Comparison of ENCODE assay signal across 2 cellular contexts in the genomic region with DNA sequence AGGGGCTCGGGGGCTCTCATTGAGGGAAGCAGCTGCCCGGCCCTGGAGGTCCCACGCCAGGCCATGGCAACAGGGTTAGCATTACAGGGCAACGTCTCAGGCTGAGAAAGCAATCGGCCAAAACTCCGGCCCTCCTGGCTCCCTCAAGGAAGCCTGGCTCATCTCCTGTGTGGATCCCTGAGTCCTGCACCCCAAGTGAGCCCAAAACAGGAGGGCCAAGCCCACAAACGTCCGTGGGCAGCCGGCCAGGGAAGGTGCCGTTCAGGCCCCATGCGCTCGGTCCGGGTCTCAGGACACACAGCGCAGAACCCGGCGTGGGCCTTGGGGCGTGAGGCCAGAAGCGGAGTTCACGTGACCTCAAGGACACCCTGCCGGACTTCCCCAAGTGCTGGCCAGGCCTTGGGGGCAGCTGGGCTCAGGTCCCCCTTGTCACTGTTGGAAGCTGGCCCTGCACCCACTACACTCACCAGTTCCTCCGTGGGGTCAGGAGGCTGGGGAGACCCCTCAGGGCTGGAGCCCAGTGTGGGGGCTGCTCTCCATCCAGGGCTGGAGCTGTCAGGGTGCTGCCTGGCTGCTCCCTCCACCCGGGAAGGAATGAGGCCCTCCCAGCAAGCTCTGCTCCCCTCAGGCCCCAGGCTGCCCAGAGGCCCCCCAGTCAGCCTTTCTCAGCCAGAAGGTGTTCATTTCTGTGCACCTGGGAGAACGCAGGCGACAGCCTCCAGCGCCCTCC.
TF ChIP-seq lines count a peak whose summit lies in the region.

No MANE protein-coding gene starts in this region.

TF ChIP-seq in GM23338, 12 proteins besides CTCF, POLR2A, EP300 and RAD21:
- TF ChIP-seq STAT1 (IDR thresholded peaks at IDR 0.05; ENCODE audit: unreplicated experiment): no peak
- TF ChIP-seq EZH2phosphoT487 (IDR thresholded peaks at IDR 0.05; ENCODE audit: unreplicated experiment): no peak
- no peak for TF ChIP-seq JUNB (IDR thresholded peaks at IDR 0.05; ENCODE audit: unreplicated experiment)
- TF ChIP-seq, protein P1, sequence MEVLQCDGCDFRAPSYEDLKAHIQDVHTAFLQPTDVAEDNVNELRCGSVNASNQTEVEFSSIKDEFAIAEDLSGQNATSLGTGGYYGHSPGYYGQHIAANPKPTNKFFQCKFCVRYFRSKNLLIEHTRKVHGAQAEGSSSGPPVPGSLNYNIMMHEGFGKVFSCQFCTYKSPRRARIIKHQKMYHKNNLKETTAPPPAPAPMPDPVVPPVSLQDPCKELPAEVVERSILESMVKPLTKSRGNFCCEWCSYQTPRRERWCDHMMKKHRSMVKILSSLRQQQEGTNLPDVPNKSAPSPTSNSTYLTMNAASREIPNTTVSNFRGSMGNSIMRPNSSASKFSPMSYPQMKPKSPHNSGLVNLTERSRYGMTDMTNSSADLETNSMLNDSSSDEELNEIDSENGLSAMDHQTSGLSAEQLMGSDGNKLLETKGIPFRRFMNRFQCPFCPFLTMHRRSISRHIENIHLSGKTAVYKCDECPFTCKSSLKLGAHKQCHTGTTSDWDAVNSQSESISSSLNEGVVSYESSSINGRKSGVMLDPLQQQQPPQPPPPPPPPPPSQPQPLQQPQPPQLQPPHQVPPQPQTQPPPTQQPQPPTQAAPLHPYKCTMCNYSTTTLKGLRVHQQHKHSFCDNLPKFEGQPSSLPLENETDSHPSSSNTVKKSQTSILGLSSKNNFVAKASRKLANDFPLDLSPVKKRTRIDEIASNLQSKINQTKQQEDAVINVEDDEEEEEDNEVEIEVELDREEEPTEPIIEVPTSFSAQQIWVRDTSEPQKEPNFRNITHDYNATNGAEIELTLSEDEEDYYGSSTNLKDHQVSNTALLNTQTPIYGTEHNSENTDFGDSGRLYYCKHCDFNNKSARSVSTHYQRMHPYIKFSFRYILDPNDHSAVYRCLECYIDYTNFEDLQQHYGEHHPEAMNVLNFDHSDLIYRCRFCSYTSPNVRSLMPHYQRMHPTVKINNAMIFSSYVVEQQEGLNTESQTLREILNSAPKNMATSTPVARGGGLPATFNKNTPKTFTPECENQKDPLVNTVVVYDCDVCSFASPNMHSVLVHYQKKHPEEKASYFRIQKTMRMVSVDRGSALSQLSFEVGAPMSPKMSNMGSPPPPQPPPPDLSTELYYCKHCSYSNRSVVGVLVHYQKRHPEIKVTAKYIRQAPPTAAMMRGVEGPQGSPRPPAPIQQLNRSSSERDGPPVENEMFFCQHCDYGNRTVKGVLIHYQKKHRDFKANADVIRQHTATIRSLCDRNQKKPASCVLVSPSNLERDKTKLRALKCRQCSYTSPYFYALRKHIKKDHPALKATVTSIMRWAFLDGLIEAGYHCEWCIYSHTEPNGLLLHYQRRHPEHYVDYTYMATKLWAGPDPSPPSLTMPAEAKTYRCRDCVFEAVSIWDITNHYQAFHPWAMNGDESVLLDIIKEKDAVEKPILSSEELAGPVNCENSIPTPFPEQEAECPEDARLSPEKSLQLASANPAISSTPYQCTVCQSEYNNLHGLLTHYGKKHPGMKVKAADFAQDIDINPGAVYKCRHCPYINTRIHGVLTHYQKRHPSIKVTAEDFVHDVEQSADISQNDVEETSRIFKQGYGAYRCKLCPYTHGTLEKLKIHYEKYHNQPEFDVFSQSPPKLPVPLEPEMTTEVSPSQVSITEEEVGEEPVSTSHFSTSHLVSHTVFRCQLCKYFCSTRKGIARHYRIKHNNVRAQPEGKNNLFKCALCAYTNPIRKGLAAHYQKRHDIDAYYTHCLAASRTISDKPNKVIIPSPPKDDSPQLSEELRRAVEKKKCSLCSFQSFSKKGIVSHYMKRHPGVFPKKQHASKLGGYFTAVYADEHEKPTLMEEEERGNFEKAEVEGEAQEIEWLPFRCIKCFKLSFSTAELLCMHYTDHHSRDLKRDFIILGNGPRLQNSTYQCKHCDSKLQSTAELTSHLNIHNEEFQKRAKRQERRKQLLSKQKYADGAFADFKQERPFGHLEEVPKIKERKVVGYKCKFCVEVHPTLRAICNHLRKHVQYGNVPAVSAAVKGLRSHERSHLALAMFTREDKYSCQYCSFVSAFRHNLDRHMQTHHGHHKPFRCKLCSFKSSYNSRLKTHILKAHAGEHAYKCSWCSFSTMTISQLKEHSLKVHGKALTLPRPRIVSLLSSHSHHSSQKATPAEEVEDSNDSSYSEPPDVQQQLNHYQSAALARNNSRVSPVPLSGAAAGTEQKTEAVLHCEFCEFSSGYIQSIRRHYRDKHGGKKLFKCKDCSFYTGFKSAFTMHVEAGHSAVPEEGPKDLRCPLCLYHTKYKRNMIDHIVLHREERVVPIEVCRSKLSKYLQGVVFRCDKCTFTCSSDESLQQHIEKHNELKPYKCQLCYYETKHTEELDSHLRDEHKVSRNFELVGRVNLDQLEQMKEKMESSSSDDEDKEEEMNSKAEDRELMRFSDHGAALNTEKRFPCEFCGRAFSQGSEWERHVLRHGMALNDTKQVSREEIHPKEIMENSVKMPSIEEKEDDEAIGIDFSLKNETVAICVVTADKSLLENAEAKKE (CRISPR knock-in tag; IDR thresholded peaks at IDR 0.05): no peak
- no peak for TF ChIP-seq EZH2 (IDR thresholded peaks at IDR 0.05; ENCODE audit: low read depth, unreplicated experiment)

TF ChIP-seq in GM12878, 131 proteins besides CTCF, POLR2A, EP300 and RAD21:
- TF ChIP-seq, protein P2, sequence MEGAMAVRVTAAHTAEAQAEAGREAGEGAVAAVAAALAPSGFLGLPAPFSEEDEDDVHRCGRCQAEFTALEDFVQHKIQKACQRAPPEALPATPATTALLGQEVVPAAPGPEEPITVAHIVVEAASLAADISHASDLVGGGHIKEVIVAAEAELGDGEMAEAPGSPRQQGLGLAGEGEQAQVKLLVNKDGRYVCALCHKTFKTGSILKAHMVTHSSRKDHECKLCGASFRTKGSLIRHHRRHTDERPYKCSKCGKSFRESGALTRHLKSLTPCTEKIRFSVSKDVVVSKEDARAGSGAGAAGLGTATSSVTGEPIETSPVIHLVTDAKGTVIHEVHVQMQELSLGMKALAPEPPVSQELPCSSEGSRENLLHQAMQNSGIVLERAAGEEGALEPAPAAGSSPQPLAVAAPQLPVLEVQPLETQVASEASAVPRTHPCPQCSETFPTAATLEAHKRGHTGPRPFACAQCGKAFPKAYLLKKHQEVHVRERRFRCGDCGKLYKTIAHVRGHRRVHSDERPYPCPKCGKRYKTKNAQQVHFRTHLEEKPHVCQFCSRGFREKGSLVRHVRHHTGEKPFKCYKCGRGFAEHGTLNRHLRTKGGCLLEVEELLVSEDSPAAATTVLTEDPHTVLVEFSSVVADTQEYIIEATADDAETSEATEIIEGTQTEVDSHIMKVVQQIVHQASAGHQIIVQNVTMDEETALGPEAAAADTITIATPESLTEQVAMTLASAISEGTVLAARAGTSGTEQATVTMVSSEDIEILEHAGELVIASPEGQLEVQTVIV (IDR thresholded peaks at IDR 0.05; ENCODE audit: borderline replicate concordance, partially characterized antibody): no peak
- TF ChIP-seq, protein P3, sequence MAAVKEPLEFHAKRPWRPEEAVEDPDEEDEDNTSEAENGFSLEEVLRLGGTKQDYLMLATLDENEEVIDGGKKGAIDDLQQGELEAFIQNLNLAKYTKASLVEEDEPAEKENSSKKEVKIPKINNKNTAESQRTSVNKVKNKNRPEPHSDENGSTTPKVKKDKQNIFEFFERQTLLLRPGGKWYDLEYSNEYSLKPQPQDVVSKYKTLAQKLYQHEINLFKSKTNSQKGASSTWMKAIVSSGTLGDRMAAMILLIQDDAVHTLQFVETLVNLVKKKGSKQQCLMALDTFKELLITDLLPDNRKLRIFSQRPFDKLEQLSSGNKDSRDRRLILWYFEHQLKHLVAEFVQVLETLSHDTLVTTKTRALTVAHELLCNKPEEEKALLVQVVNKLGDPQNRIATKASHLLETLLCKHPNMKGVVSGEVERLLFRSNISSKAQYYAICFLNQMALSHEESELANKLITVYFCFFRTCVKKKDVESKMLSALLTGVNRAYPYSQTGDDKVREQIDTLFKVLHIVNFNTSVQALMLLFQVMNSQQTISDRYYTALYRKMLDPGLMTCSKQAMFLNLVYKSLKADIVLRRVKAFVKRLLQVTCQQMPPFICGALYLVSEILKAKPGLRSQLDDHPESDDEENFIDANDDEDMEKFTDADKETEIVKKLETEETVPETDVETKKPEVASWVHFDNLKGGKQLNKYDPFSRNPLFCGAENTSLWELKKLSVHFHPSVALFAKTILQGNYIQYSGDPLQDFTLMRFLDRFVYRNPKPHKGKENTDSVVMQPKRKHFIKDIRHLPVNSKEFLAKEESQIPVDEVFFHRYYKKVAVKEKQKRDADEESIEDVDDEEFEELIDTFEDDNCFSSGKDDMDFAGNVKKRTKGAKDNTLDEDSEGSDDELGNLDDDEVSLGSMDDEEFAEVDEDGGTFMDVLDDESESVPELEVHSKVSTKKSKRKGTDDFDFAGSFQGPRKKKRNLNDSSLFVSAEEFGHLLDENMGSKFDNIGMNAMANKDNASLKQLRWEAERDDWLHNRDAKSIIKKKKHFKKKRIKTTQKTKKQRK (IDR thresholded peaks at IDR 0.05; ENCODE audit: low read depth, low read length): no peak
- TF ChIP-seq EGR1 (IDR thresholded peaks at IDR 0.05; ENCODE audit: borderline replicate concordance in 1 of 2, low read depth in 2 of 2, low read length in 2 of 2) (no peak), YY1 (IDR thresholded peaks at IDR 0.05; ENCODE audit: low read depth, low read length) (no peak), MTA3 (IDR thresholded peaks at IDR 0.05; ENCODE audit: borderline replicate concordance, low read length) (no peak), RELA (IDR thresholded peaks at IDR 0.05; ENCODE audit: borderline replicate concordance, partially characterized antibody) (no peak), CBX3 (IDR thresholded peaks at IDR 0.05; ENCODE audit: borderline replicate concordance, low read depth) (no peak), RFX5 (IDR thresholded peaks at IDR 0.05; ENCODE audit: low read depth, low read length) (no peak)
- TF ChIP-seq, protein P4, sequence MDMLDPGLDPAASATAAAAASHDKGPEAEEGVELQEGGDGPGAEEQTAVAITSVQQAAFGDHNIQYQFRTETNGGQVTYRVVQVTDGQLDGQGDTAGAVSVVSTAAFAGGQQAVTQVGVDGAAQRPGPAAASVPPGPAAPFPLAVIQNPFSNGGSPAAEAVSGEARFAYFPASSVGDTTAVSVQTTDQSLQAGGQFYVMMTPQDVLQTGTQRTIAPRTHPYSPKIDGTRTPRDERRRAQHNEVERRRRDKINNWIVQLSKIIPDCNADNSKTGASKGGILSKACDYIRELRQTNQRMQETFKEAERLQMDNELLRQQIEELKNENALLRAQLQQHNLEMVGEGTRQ (IDR thresholded peaks at IDR 0.05; ENCODE audit: borderline replicate concordance, low read depth, low read length): no peak
- TF ChIP-seq, protein P5, sequence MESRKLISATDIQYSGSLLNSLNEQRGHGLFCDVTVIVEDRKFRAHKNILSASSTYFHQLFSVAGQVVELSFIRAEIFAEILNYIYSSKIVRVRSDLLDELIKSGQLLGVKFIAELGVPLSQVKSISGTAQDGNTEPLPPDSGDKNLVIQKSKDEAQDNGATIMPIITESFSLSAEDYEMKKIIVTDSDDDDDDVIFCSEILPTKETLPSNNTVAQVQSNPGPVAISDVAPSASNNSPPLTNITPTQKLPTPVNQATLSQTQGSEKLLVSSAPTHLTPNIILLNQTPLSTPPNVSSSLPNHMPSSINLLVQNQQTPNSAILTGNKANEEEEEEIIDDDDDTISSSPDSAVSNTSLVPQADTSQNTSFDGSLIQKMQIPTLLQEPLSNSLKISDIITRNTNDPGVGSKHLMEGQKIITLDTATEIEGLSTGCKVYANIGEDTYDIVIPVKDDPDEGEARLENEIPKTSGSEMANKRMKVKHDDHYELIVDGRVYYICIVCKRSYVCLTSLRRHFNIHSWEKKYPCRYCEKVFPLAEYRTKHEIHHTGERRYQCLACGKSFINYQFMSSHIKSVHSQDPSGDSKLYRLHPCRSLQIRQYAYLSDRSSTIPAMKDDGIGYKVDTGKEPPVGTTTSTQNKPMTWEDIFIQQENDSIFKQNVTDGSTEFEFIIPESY (IDR thresholded peaks at IDR 0.05): no peak
